33 cellular contexts compared by ENCODE assay signal in genomic region chr21:30199989-30200388, GRCh38. TPM values are rescaled to one million over a fixed set of nuclear protein-coding genes. Genes with fewer than 3 reads are reported as not detected.
DNase-seq lines count a peak whose midpoint lies in the region; ATAC-seq, FAIRE-seq and TF ChIP-seq lines count a peak whose summit lies in the region.
"Had no signal": no experiment of that assay in that cellular context is flagged by ENCODE, and none has a peak within 500 bp of the region (broad histone marks: within the 10 kb centered on the region; RNA-seq: fewer than 3 reads in every experiment).

No MANE protein-coding gene starts in this region.

- H3K4me3 ChIP-seq in lower lobe of right lung (no peak overlapping the region), neuronal stem cell (ENCODE audit: low read length in 2 of 2) (no peak overlapping the region)
- H3K4me3 ChIP-seq: BLaER1, GM12878 had no signal

- H3K36me3 ChIP-seq in lower lobe of right lung = no peaks in the 10 kb centered on the region
- no peaks in the 10 kb centered on the region for H3K36me3 ChIP-seq in neuronal stem cell (replicated peaks in 1 of 2; ENCODE audit: control insufficient read depth in 2 of 2, insufficient read depth in 2 of 2, low read length in 2 of 2)
- H3K36me3 ChIP-seq: BE2C, BLaER1 had no signal

- no peak overlapping the region for H3K4ac ChIP-seq in neuronal stem cell (ENCODE audit: low read length)

- H4K8ac ChIP-seq in neuronal stem cell (ENCODE audit: low read depth, low read length) = no peak overlapping the region

- no peaks in the 10 kb centered on the region for H3K27me3 ChIP-seq in lower lobe of right lung (ENCODE audit: low read depth)
- no peaks in the 10 kb centered on the region for H3K27me3 ChIP-seq in neuronal stem cell (ENCODE audit: control insufficient read depth in 3 of 3, insufficient read depth in 3 of 3, low read depth in 1 of 3, low read length in 3 of 3)
- H3K27me3 ChIP-seq: BE2C, BLaER1 had no signal

- H3K4me2 ChIP-seq in neuronal stem cell (ENCODE audit: insufficient read depth, low read length, poor library complexity, severe bottlenecking) = no peak overlapping the region
- H3K4me2 ChIP-seq: BLaER1 had no signal

- no peak overlapping the region for H3K23ac ChIP-seq in neuronal stem cell (ENCODE audit: low read depth, low read length, poor library complexity)

- H3K9me3 ChIP-seq in lower lobe of right lung (no peaks in the 10 kb centered on the region), neuronal stem cell (replicated peaks in 1 of 2; ENCODE audit: control insufficient read depth in 2 of 2, insufficient read depth in 1 of 2, low read depth in 1 of 2, low read length in 2 of 2) (no peaks in the 10 kb centered on the region)
- H3K9me3 ChIP-seq: BE2C, BLaER1 had no signal

- no peak overlapping the region for H3K9ac ChIP-seq in neuronal stem cell (ENCODE audit: low read depth, low read length, poor library complexity)
- H3K9ac ChIP-seq: BLaER1 had no signal

- H2AFZ ChIP-seq in neuronal stem cell (ENCODE audit: low read length) = no peak overlapping the region

- H3K27me3 Mint-ChIP-seq in activated T-helper 2 cell treated with anti-CD3 and anti-CD28 coated beads, Interferon-gamma antibody, Interleukin-2, Interleukin-4, amounts not matched to agents 10 μg/mL and 5 μg/mL and 100 μg/mL, durations not matched to agents 14 hours and 24 hours and 36 hours (ENCODE audit: low read depth) = no peaks in the 10 kb centered on the region
- H3K27me3 Mint-ChIP-seq: CD4-positive, alpha-beta memory T cell; CD4-positive, CD25-positive, alpha-beta regulatory T cell had no signal

- no peak overlapping the region for H2BK5ac ChIP-seq in neuronal stem cell (ENCODE audit: low read length)

- H3K79me1 ChIP-seq in neuronal stem cell (ENCODE audit: low read depth, low read length) = no peaks in the 10 kb centered on the region

- intact Hi-C loops in lower lobe of right lung (cut with DNase I) (loop anchor here (10.0 kb wide), 1 partner anchor 155 kb away; no protein-coding TSS in a partner anchor), sciatic nerve (cut with DNase I) (no loop called here)
- intact Hi-C loops in activated T-helper 2 cell treated with anti-CD3 and anti-CD28 coated beads, Interferon-gamma antibody, Interleukin-2, Interleukin-4, amounts not matched to agents 10 μg/mL and 5 μg/mL and 100 μg/mL, durations not matched to agents 14 hours and 24 hours and 36 hours (cut with micrococcal nuclease) = loop anchor here (10.0 kb wide), 1 partner anchor 155 kb away; no protein-coding TSS in a partner anchor

- H2AK5ac ChIP-seq in neuronal stem cell (ENCODE audit: low read depth, low read length) = no peak overlapping the region

- no peak overlapping the region for H3K14ac ChIP-seq in neuronal stem cell (ENCODE audit: low read length)

- H3K4me1 ChIP-seq in lower lobe of right lung (no peaks in the 10 kb centered on the region), neuronal stem cell (ENCODE audit: control insufficient read depth in 2 of 2, insufficient read depth in 1 of 2, low read depth in 1 of 2, low read length in 2 of 2) (no peaks in the 10 kb centered on the region)
- H3K4me1 ChIP-seq: BE2C, BLaER1 had no signal

- no peak overlapping the region for H2BK120ac ChIP-seq in neuronal stem cell (ENCODE audit: low read depth, low read length)

- no peak overlapping the region for H4K91ac ChIP-seq in neuronal stem cell (ENCODE audit: low read depth, low read length, poor library complexity)

- no peak overlapping the region for H2BK12ac ChIP-seq in neuronal stem cell (ENCODE audit: low read length)

- H3K9me3 Mint-ChIP-seq in activated T-helper 2 cell treated with anti-CD3 and anti-CD28 coated beads, Interferon-gamma antibody, Interleukin-2, Interleukin-4, amounts not matched to agents 10 μg/mL and 5 μg/mL and 100 μg/mL, durations not matched to agents 14 hours and 24 hours and 36 hours = no peaks in the 10 kb centered on the region

- no peaks in the 10 kb centered on the region for H3K4me1 Mint-ChIP-seq in activated T-helper 2 cell treated with anti-CD3 and anti-CD28 coated beads, Interferon-gamma antibody, Interleukin-2, Interleukin-4, amounts not matched to agents 10 μg/mL and 5 μg/mL and 100 μg/mL, durations not matched to agents 14 hours and 24 hours and 36 hours (ENCODE audit: low read depth)
- H3K4me1 Mint-ChIP-seq: CD14-positive monocyte; CD4-positive, alpha-beta memory T cell; CD4-positive, CD25-positive, alpha-beta regulatory T cell; CD8-positive, alpha-beta memory T cell had no signal

- DNase-seq in lower lobe of right lung (no peak), sciatic nerve (ENCODE audit: low spot score) (no peak), HTR-8/SVneo (ENCODE audit: insufficient read length, low spot score) (no peak), neuronal stem cell (ENCODE audit: low spot score) (no peak)
- DNase-seq in activated T-helper 2 cell treated with anti-CD3 and anti-CD28 coated beads, Interferon-gamma antibody, Interleukin-2, Interleukin-4, amounts not matched to agents 10 μg/mL and 5 μg/mL and 100 μg/mL, durations not matched to agents 14 hours and 24 hours and 36 hours (ENCODE audit: low spot score) = no peak
- DNase-seq: 8988T; ACHN; BE2C; C1 segment of cervical spinal cord; CD4-positive, alpha-beta memory T cell; CD4-positive, CD25-positive, alpha-beta regulatory T cell; CD8-positive, alpha-beta memory T cell; COR-L47; DMS 273 treated with DMSO at 0.1 percent for 48 hours; DMS153; DMS53; DMS79; DND-41; EL; GDM1 had no signal

- no peak overlapping the region for H3K27ac ChIP-seq in lower lobe of right lung
- H3K27ac ChIP-seq in neuronal stem cell (replicated peaks; ENCODE audit: low read length) = no peak overlapping the region
- H3K27ac ChIP-seq: BLaER1 had no signal

- no peak overlapping the region for H3K27ac Mint-ChIP-seq in activated T-helper 2 cell treated with anti-CD3 and anti-CD28 coated beads, Interferon-gamma antibody, Interleukin-2, Interleukin-4, amounts not matched to agents 10 μg/mL and 5 μg/mL and 100 μg/mL, durations not matched to agents 14 hours and 24 hours and 36 hours
- H3K27ac Mint-ChIP-seq: CD14-positive monocyte; CD4-positive, alpha-beta memory T cell; CD4-positive, CD25-positive, alpha-beta regulatory T cell; CD8-positive, alpha-beta memory T cell had no signal

- no CpG with 5 or more reads among the region's 2 CpGs for WGBS in neuronal stem cell (ENCODE audit: extremely low coverage in 2 of 2, insufficient read length in 2 of 2, insufficient replicate concordance in 1 of 2), 2 donors

- no peak for TF ChIP-seq CTCF in lower lobe of right lung (IDR thresholded peaks at IDR 0.05)

- H2BK15ac ChIP-seq in neuronal stem cell (ENCODE audit: low read length) = no peak overlapping the region

- H3K4me3 Mint-ChIP-seq in activated T-helper 2 cell treated with anti-CD3 and anti-CD28 coated beads, Interferon-gamma antibody, Interleukin-2, Interleukin-4, amounts not matched to agents 10 μg/mL and 5 μg/mL and 100 μg/mL, durations not matched to agents 14 hours and 24 hours and 36 hours (ENCODE audit: low read depth) = no peak overlapping the region
- H3K4me3 Mint-ChIP-seq: CD14-positive monocyte; CD4-positive, alpha-beta memory T cell; CD8-positive, alpha-beta memory T cell had no signal

- no peak overlapping the region for H3K18ac ChIP-seq in neuronal stem cell (ENCODE audit: low read length)

- peak; percentile 79 to 95 for ATAC-seq in lower lobe of right lung
- ATAC-seq in sciatic nerve = peak; percentile 56
- no peak for ATAC-seq in GM18873 (IDR thresholded peaks at IDR 0.05; ENCODE audit: low FRiP score, unreplicated experiment)
- ATAC-seq: GM12878 had no signal

- H3K36me3 Mint-ChIP-seq in activated T-helper 2 cell treated with anti-CD3 and anti-CD28 coated beads, Interferon-gamma antibody, Interleukin-2, Interleukin-4, amounts not matched to agents 10 μg/mL and 5 μg/mL and 100 μg/mL, durations not matched to agents 14 hours and 24 hours and 36 hours (ENCODE audit: low read depth) = no peaks in the 10 kb centered on the region
- H3K36me3 Mint-ChIP-seq: CD14-positive monocyte; CD4-positive, alpha-beta memory T cell; CD4-positive, CD25-positive, alpha-beta regulatory T cell; CD8-positive, alpha-beta memory T cell had no signal

- FAIRE-seq in endometrium (lab: Jason Lieb, UNC) (peak; percentile 84), HTR-8/SVneo (lab: Jason Lieb, UNC) (no peak)
- FAIRE-seq: A204.1, GM12878, GM12892, GM18507, GM19239 had no signal

RNA-seq across cellular contexts. Expression of gene CLDN8, which starts 15.9 kb away (rescaled TPM):
- total RNA-seq in lower lobe of right lung (2.9 TPM), sciatic nerve (not detected)
- total RNA-seq in activated T-helper 2 cell treated with anti-CD3 and anti-CD28 coated beads, Interferon-gamma antibody, Interleukin-2, Interleukin-4, amounts not matched to agents 10 μg/mL and 5 μg/mL and 100 μg/mL, durations not matched to agents 14 hours and 24 hours and 36 hours = not detected in 2 replicates
- polyA plus RNA-seq in neuronal stem cell (2013, experiment 1 of 2) = not detected
- polyA plus RNA-seq in neuronal stem cell (2013, experiment 2 of 2) = not detected
- total RNA-seq: A673; CD4-positive, alpha-beta memory T cell; CD4-positive, CD25-positive, alpha-beta regulatory T cell; CD8-positive, alpha-beta memory T cell; Daoy; G401; GM12878 had no signal
- polyA plus RNA-seq: AG04450; CD14-positive monocyte; CD4-positive, alpha-beta memory T cell; CD4-positive, CD25-positive, alpha-beta regulatory T cell; CD8-positive, alpha-beta memory T cell; GM12878 had no signal

RNA-seq across cellular contexts. Expression of gene CLDN17, which starts 33.4 kb away (rescaled TPM):
- total RNA-seq in lower lobe of right lung (not detected), sciatic nerve (not detected)
- not detected in 2 replicates for total RNA-seq in activated T-helper 2 cell treated with anti-CD3 and anti-CD28 coated beads, Interferon-gamma antibody, Interleukin-2, Interleukin-4, amounts not matched to agents 10 μg/mL and 5 μg/mL and 100 μg/mL, durations not matched to agents 14 hours and 24 hours and 36 hours
- not detected for polyA plus RNA-seq in neuronal stem cell (2013, experiment 1 of 2)
- not detected for polyA plus RNA-seq in neuronal stem cell (2013, experiment 2 of 2)
- total RNA-seq: A673; CD4-positive, alpha-beta memory T cell; CD4-positive, CD25-positive, alpha-beta regulatory T cell; CD8-positive, alpha-beta memory T cell; Daoy; G401; GM12878 had no signal
- polyA plus RNA-seq: AG04450; CD14-positive monocyte; CD4-positive, alpha-beta memory T cell; CD4-positive, CD25-positive, alpha-beta regulatory T cell; CD8-positive, alpha-beta memory T cell; GM12878 had no signal
